Comparison of ENCODE assay signal across 8 cellular contexts in the genomic region with DNA sequence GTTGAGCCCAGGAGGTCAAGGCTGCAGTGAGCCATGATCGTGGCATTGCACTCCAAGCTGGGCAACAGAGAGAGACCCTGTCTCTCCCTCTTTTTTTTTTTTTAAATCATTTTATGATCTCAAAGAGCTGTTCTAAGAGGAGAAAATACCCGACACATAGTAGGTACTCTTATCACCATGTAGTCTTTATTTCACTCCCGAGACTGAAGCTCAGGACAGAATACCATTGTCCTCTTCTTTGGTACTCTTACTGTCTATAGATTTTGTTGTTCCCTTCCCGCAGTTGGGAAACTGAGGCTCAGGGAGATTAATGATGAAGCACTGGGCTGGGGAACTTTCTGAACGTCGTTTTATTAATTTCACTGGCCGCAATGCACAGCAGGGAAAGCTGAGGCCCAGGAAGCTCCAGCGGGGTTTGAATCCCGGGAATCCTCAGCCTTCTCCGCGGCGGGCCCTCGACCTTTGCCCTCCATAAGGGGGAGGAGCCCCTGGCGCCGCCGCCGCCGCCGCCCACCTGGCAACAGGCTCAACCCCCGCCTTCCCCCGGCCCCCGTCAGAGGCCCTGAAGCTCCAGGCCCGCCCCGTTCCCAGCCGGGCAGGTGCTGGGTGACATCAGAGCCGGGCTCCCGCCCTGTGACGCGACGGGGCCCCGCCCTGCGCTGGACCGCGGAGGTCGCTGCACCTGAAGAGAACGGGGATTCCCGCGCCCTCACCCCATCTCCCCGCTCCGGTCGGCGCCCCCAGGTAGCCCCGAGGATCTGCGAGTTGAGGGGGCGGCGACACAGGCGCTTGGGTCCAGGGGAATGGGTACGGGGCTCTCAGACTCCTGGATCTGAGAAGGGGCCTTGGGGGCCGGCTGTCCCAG. TPM values are rescaled to one million over a fixed set of nuclear protein-coding genes. Genes with fewer than 3 reads are reported as not detected.
DNase-seq lines count a peak whose midpoint lies in the region; ATAC-seq and TF ChIP-seq lines count a peak whose summit lies in the region.

No MANE protein-coding gene starts in this region.

- no peak for TF ChIP-seq CTCF in cardiac muscle cell (IDR thresholded peaks at IDR 0.05; ENCODE audit: low read depth, low read length)
- TF ChIP-seq CTCF in progenitor cell of endocrine pancreas (IDR thresholded peaks at IDR 0.05; ENCODE audit: unreplicated experiment) = no peak

- H3K27ac ChIP-seq in cardiac muscle cell (no peak overlapping the region), Karpas-422 (ENCODE audit: low read length) (no peak overlapping the region)

- H3K4me1 Mint-ChIP-seq in progenitor cell of endocrine pancreas (ENCODE audit: low read depth) = peaks cover 3% of the 10 kb centered on the region

- H3K36me3 ChIP-seq in H7 (replicated peaks; ENCODE audit: control insufficient read depth, insufficient read depth, low read length) (no peaks in the 10 kb centered on the region), cardiac muscle cell (no peaks in the 10 kb centered on the region), Karpas-422 (ENCODE audit: insufficient read depth, low read length) (no peaks in the 10 kb centered on the region)

- H3K9me3 ChIP-seq in cardiac muscle cell (ENCODE audit: low read depth) = no peaks in the 10 kb centered on the region
- no peaks in the 10 kb centered on the region for H3K9me3 ChIP-seq in Karpas-422 (ENCODE audit: low read length)

- peak overlapping the region; percentile 39; the same call in 1 of the 2 replicates for H3K4me3 ChIP-seq in H7 (ENCODE audit: insufficient read depth, low read depth, low read length)
- H3K4me3 ChIP-seq in cardiac muscle cell = peak overlapping the region; percentile 10
- no peak overlapping the region for H3K4me3 ChIP-seq in Karpas-422 (ENCODE audit: low read length)

- H3K27me3 Mint-ChIP-seq in progenitor cell of endocrine pancreas = peaks cover 20% of the 10 kb centered on the region

- H3K27me3 ChIP-seq in H7 (ENCODE audit: control insufficient read depth, insufficient read depth, low read length) (peaks cover 21% of the 10 kb centered on the region), cardiac muscle cell (peaks cover 34% of the 10 kb centered on the region), Karpas-422 (ENCODE audit: low read length) (no peaks in the 10 kb centered on the region)

- peak overlapping the region; percentile 73 for H3K4me3 Mint-ChIP-seq in progenitor cell of endocrine pancreas (ENCODE audit: low read depth)

- H3K79me2 ChIP-seq in Karpas-422 (ENCODE audit: low read length) = no peaks in the 10 kb centered on the region

- H3K27ac Mint-ChIP-seq in progenitor cell of endocrine pancreas = peak overlapping the region; percentile 92

- no peak for ATAC-seq in GM19467 (IDR thresholded peaks at IDR 0.05; ENCODE audit: unreplicated experiment)

- H3K4me1 ChIP-seq in cardiac muscle cell (ENCODE audit: low read depth) = no peaks in the 10 kb centered on the region
- H3K4me1 ChIP-seq in Karpas-422 (ENCODE audit: low read length) = no peaks in the 10 kb centered on the region; the same call in 1 of the 2 replicates

- no peak overlapping the region for H3K4me2 ChIP-seq in Karpas-422 (ENCODE audit: low read depth, low read length, poor library complexity, severe bottlenecking)

- H3K36me3 Mint-ChIP-seq in progenitor cell of endocrine pancreas (ENCODE audit: insufficient read depth) = no peaks in the 10 kb centered on the region

- no peaks in the 10 kb centered on the region for H3K9me3 Mint-ChIP-seq in progenitor cell of endocrine pancreas (ENCODE audit: low read depth)

- H4K20me1 ChIP-seq in Karpas-422 (ENCODE audit: insufficient read depth, low read depth, low read length) = no peaks in the 10 kb centered on the region

- H3K9me2 ChIP-seq in Karpas-422 (replicated peaks; ENCODE audit: insufficient read depth, low read length) = no peaks in the 10 kb centered on the region

- H3K9ac ChIP-seq in Karpas-422 (ENCODE audit: low read length) = no peak overlapping the region

- no peak overlapping the region for H2AFZ ChIP-seq in Karpas-422 (ENCODE audit: low read length)

- peak; percentile 99 for DNase-seq in H7
- peak; percentile 88 for DNase-seq in NCI-H510A treated with DMSO at 0.1 percent for 48 hours (lab: John Stamatoyannopoulos, UW)
- peak in 1 of 2 donors; percentile 52 for DNase-seq in cardiac muscle cell (ENCODE audit: low read depth in 1 of 2, low spot score in 1 of 2)
- peak; percentile 93 for DNase-seq in progenitor cell of endocrine pancreas (ENCODE audit: low spot score, unreplicated experiment)
- no peak for DNase-seq in putamen (ENCODE audit: low spot score)
- no peak for DNase-seq in pons (ENCODE audit: low spot score)
- DNase-seq in Karpas-422 = no peak

RNA-seq across cellular contexts. Expression of a gene that starts 1.6 kb away (rescaled TPM):
- total RNA-seq in H7 (2014; rRNA removed; shearing (Covaris generic)) = 4.1 and 6.1 TPM in 2 replicates
- total RNA-seq in cardiac muscle cell (1.8 and 2.1 TPM in 2 replicates), progenitor cell of endocrine pancreas (65.9 and 67.9 TPM in 2 replicates)
- polyA plus RNA-seq in cardiac muscle cell = 0.32 and 3.0 TPM in 2 replicates
- total RNA-seq in Karpas-422 (2014; rRNA removed; shearing (Covaris generic); ENCODE audit: low replicate concordance) = not detected in 2 replicates

RNA-seq across cellular contexts. Expression of a gene that starts 42.0 kb away (rescaled TPM):
- not detected in 2 replicates for total RNA-seq in H7 (2014; rRNA removed; shearing (Covaris generic))
- total RNA-seq in cardiac muscle cell (not detected in 2 replicates), progenitor cell of endocrine pancreas (not detected in 2 replicates)
- not detected in 2 replicates for polyA plus RNA-seq in cardiac muscle cell
- total RNA-seq in Karpas-422 (2014; rRNA removed; shearing (Covaris generic); ENCODE audit: low replicate concordance) = not detected in 2 replicates

Comparison
In these comparisons a context has a peak if more than half of its experiments do, and no peak if none do; other contexts are left out.
1. DNase-seq: peak in H7 (single experiment), NCI-H510A treated with DMSO at 0.1 percent for 48 hours (single experiment) and progenitor cell of endocrine pancreas (single experiment); none in putamen (single experiment), pons (single experiment) and Karpas-422 (single experiment).